8 cellular contexts compared by ENCODE assay signal in genomic region chr15:78075490-78076230, GRCh38. TPM values are rescaled to one million over a fixed set of nuclear protein-coding genes. Genes with fewer than 3 reads are reported as not detected.
DNase-seq lines count a peak whose midpoint lies in the region; ATAC-seq and TF ChIP-seq lines count a peak whose summit lies in the region.

No MANE protein-coding gene starts in this region.

- H3K4me3 ChIP-seq in upper lobe of right lung, result peak overlapping the region; percentile 96

- H3K27me3 ChIP-seq in upper lobe of right lung, result no peaks in the 10 kb centered on the region

- H3K36me3 ChIP-seq in upper lobe of right lung, result no peaks in the 10 kb centered on the region

- peak overlapping the region; percentile 96 for H3K27ac ChIP-seq in upper lobe of right lung

- no peak for TF ChIP-seq CTCF in upper lobe of right lung (IDR thresholded peaks at IDR 0.05)

- peaks cover 57% of the 10 kb centered on the region for H3K4me1 Mint-ChIP-seq in activated T-cell treated with anti-CD3 and anti-CD28 coated beads, Interleukin-2, amount 50 U/mL, for 4 hours (ENCODE audit: low read depth)
- H3K4me1 Mint-ChIP-seq in effector memory CD8-positive, alpha-beta T cell (ENCODE audit: low read depth in 2 of 2), result peaks cover 44 to 45% of the 10 kb centered on the region in 2 donors

- H3K36me3 Mint-ChIP-seq in activated T-cell treated with anti-CD3 and anti-CD28 coated beads, Interleukin-2, amount 50 U/mL, for 4 hours (ENCODE audit: insufficient read depth), result peaks cover 6% of the 10 kb centered on the region
- peaks cover 13% of the 10 kb centered on the region for H3K36me3 Mint-ChIP-seq in effector memory CD8-positive, alpha-beta T cell (ENCODE audit: insufficient read depth)

- H3K4me1 ChIP-seq in upper lobe of right lung, result peaks cover 60% of the 10 kb centered on the region

- no peak for ATAC-seq in activated T-cell treated with anti-CD3 and anti-CD28 coated beads, Interleukin-2, amount 50 U/mL, for 4 hours
- ATAC-seq in effector memory CD8-positive, alpha-beta T cell (replicated peaks), result no peak
- peak; percentile 80 for ATAC-seq in upper lobe of right lung
- ATAC-seq in HG03045 (IDR thresholded peaks at IDR 0.05; ENCODE audit: unreplicated experiment), result no peak

- DNase-seq in activated T-cell treated with anti-CD3 and anti-CD28 coated beads, Interleukin-2, amount 50 U/mL, for 4 hours, result no peak
- no peak for DNase-seq in activated T-cell treated with anti-CD3 and anti-CD28 coated beads, Interleukin-2, amount 50 U/mL, for 48 hours
- DNase-seq in RKO (ENCODE audit: low spot score) (peak; percentile 54), mesenteric fat pad (ENCODE audit: low spot score) (peak; percentile 77), upper lobe of right lung (no peak), globus pallidus (ENCODE audit: low spot score) (no peak)
- DNase-seq in effector memory CD8-positive, alpha-beta T cell, result no peak

- H3K9me3 ChIP-seq in upper lobe of right lung, result no peaks in the 10 kb centered on the region

- no peaks in the 10 kb centered on the region for H3K9me3 Mint-ChIP-seq in activated T-cell treated with anti-CD3 and anti-CD28 coated beads, Interleukin-2, amount 50 U/mL, for 4 hours
- H3K9me3 Mint-ChIP-seq in effector memory CD8-positive, alpha-beta T cell, result no peaks in the 10 kb centered on the region

- peak overlapping the region; percentile 94 to 100 for H3K27ac Mint-ChIP-seq in effector memory CD8-positive, alpha-beta T cell

- intact Hi-C loops in upper lobe of right lung (cut with DNase I), result loop anchor here (10.0 kb wide), 1 partner anchor 71 kb away; no protein-coding TSS in a partner anchor

- peak overlapping the region; percentile 95 for H3K4me3 Mint-ChIP-seq in activated T-cell treated with anti-CD3 and anti-CD28 coated beads, Interleukin-2, amount 50 U/mL, for 4 hours
- peak overlapping the region; percentile 94 to 100 for H3K4me3 Mint-ChIP-seq in effector memory CD8-positive, alpha-beta T cell

- no peaks in the 10 kb centered on the region for H3K27me3 Mint-ChIP-seq in activated T-cell treated with anti-CD3 and anti-CD28 coated beads, Interleukin-2, amount 50 U/mL, for 4 hours (ENCODE audit: low read depth)
- no peaks in the 10 kb centered on the region for H3K27me3 Mint-ChIP-seq in effector memory CD8-positive, alpha-beta T cell

RNA-seq across cellular contexts. Expression of gene TBC1D2B, which starts 1.9 kb away (rescaled TPM):
- total RNA-seq in activated T-cell treated with anti-CD3 and anti-CD28 coated beads, Interleukin-2, amount 50 U/mL, for 4 hours, result 10 to 100 TPM; 22.8 to 24.9 (median 24.0) TPM
- total RNA-seq in mesenteric fat pad, result 82.0 TPM
- total RNA-seq in upper lobe of right lung, result 88.7 TPM

RNA-seq across cellular contexts. Expression of gene SH2D7, which starts 16.7 kb away (rescaled TPM):
- not detected for total RNA-seq in activated T-cell treated with anti-CD3 and anti-CD28 coated beads, Interleukin-2, amount 50 U/mL, for 4 hours
- not detected for total RNA-seq in mesenteric fat pad
- total RNA-seq in upper lobe of right lung, result not detected

RNA-seq across cellular contexts. Expression of gene CIB2, which starts 55.6 kb away (rescaled TPM):
- 1 to 10 TPM; 1.3 to 2.0 (median 1.3) TPM for total RNA-seq in activated T-cell treated with anti-CD3 and anti-CD28 coated beads, Interleukin-2, amount 50 U/mL, for 4 hours
- total RNA-seq in mesenteric fat pad (5.5 TPM), upper lobe of right lung (1.9 TPM)

Comparison
In these comparisons a context has a peak if more than half of its experiments do, and no peak if none do; other contexts are left out.
1. DNase-seq: peak in RKO (single experiment) and mesenteric fat pad (single experiment); none in activated T-cell treated with anti-CD3 and anti-CD28 coated beads, Interleukin-2, amount 50 U/mL, for 4 hours (single experiment), activated T-cell treated with anti-CD3 and anti-CD28 coated beads, Interleukin-2, amount 50 U/mL, for 48 hours (0 of 2), effector memory CD8-positive, alpha-beta T cell (0 of 3), upper lobe of right lung (single experiment) and globus pallidus (single experiment).